ENCODE assay signal across 10 cellular contexts in genomic region chr1:55718758-55719671, GRCh38.
A peak's percentile ranks its signal among the peaks of the same experiment; 100 is the strongest.
DNase-seq lines count a peak whose midpoint lies in the region; ATAC-seq, FAIRE-seq and TF ChIP-seq lines count a peak whose summit lies in the region.
"Had no signal": no experiment of that assay in that cellular context is flagged by ENCODE, and none has a peak within 500 bp of the region (broad histone marks: within the 10 kb centered on the region; RNA-seq: fewer than 3 reads in every experiment).

No MANE protein-coding gene starts in this region.

- H3K9me3 Mint-ChIP-seq in activated naive CD8-positive, alpha-beta T cell treated with anti-CD3 and anti-CD28 coated beads, Interleukin-2, amount 50 U/mL, for 24 hours, result no peaks in the 10 kb centered on the region

- H3K27ac Mint-ChIP-seq in activated naive CD8-positive, alpha-beta T cell treated with anti-CD3 and anti-CD28 coated beads, Interleukin-2, amount 50 U/mL, for 24 hours, result no peak overlapping the region

- no peaks in the 10 kb centered on the region for H3K27me3 ChIP-seq in mucosa of rectum (ENCODE audit: control insufficient read depth in 2 of 2, insufficient read depth in 2 of 2, low read length in 2 of 2)
- H3K27me3 ChIP-seq: BLaER1 had no signal

- no peaks in the 10 kb centered on the region for H3K36me3 ChIP-seq in mucosa of rectum (ENCODE audit: control insufficient read depth in 2 of 2, insufficient read depth in 2 of 2, low read length in 2 of 2)
- H3K36me3 ChIP-seq: BLaER1 had no signal

- peak; percentile 15 to 68 for DNase-seq in A549 (ENCODE audit: low read depth in 1 of 2, low spot score in 1 of 2)
- DNase-seq in NCI-H2107 (lab: John Stamatoyannopoulos, UW), result peak; percentile 8
- peak; percentile 73 for DNase-seq in epithelial cell of esophagus (ENCODE audit: low read depth)
- DNase-seq in SHP77 treated with DMSO at 0.1 percent for 48 hours (lab: John Stamatoyannopoulos, UW), result no peak
- no peak for DNase-seq in activated naive CD8-positive, alpha-beta T cell treated with anti-CD3 and anti-CD28 coated beads, Interleukin-2, amount 50 U/mL, for 24 hours
- DNase-seq: effector CD8-positive, alpha-beta T cell had no signal

- H3K4me3 Mint-ChIP-seq in activated naive CD8-positive, alpha-beta T cell treated with anti-CD3 and anti-CD28 coated beads, Interleukin-2, amount 50 U/mL, for 24 hours, result no peak overlapping the region

- POLR2A ChIA-PET in A549 (lab: Yijun Ruan, JAX), result interaction anchor here (0.6 to 0.9 kb wide), 2 partner anchors 212 to 290 kb away, joined by 3 to 4 read pairs; no protein-coding TSS in a partner anchor

- TF ChIP-seq EP300 in A549 (IDR thresholded peaks at IDR 0.05), result peak; percentile 80 to 95; a peak in 4 of 5 replicates

- ATAC-seq in A549 (peak; percentile 95 to 96), GM18861 (IDR thresholded peaks at IDR 0.05; ENCODE audit: unreplicated experiment) (no peak), GM21619 (IDR thresholded peaks at IDR 0.05; ENCODE audit: unreplicated experiment) (no peak)
- no peak for ATAC-seq in activated naive CD8-positive, alpha-beta T cell treated with anti-CD3 and anti-CD28 coated beads, Interleukin-2, amount 50 U/mL, for 24 hours

- no peak overlapping the region for H3K9ac ChIP-seq in mucosa of rectum (ENCODE audit: low read depth in 1 of 2, low read length in 2 of 2)
- H3K9ac ChIP-seq: BLaER1 had no signal

- H3K27ac ChIP-seq in A549, result peak overlapping the region; percentile 82 to 88
- peak overlapping the region; percentile 50 to 64 for H3K27ac ChIP-seq in mucosa of rectum (ENCODE audit: low read depth in 2 of 2, low read length in 2 of 2)
- H3K27ac ChIP-seq: BLaER1 had no signal

- no peaks in the 10 kb centered on the region for H3K4me1 Mint-ChIP-seq in activated naive CD8-positive, alpha-beta T cell treated with anti-CD3 and anti-CD28 coated beads, Interleukin-2, amount 50 U/mL, for 24 hours

- CTCF ChIA-PET in A549 (lab: Yijun Ruan, JAX), result interaction anchor here (0.8 to 1.0 kb wide), 3 partner anchors 15 to 1102 kb away, joined by 3 read pairs; no protein-coding TSS in a partner anchor

- no peak for TF ChIP-seq POLR2A in A549 (IDR thresholded peaks at IDR 0.05; ENCODE audit: low read length)

- H3K9me3 ChIP-seq in A549, result no peaks in the 10 kb centered on the region
- H3K9me3 ChIP-seq in mucosa of rectum (ENCODE audit: control insufficient read depth in 2 of 2, low read length in 2 of 2), result no peaks in the 10 kb centered on the region
- H3K9me3 ChIP-seq: BLaER1 had no signal

- peak overlapping the region; percentile 51 for H3K4me2 ChIP-seq in A549
- H3K4me2 ChIP-seq: BLaER1 had no signal

- WGBS in A549 (ENCODE audit: missing lambda C conversion rate), result 37% methylated on average over 7 of the region's 7 CpGs

- H3K36me3 Mint-ChIP-seq in activated naive CD8-positive, alpha-beta T cell treated with anti-CD3 and anti-CD28 coated beads, Interleukin-2, amount 50 U/mL, for 24 hours (ENCODE audit: low read depth), result no peaks in the 10 kb centered on the region

- TF ChIP-seq RAD21 in A549 (conservative IDR thresholded peaks at IDR 0.05 in 1 of 2, IDR thresholded peaks at IDR 0.05 in 1 of 2), result peak in 1 of 2 experiments; percentile 60; a peak in 3 of 5 replicates

- no peak for FAIRE-seq in A549 (lab: Jason Lieb, UNC)

- H3K4me3 ChIP-seq in A549 (no peak overlapping the region), epithelial cell of esophagus (ENCODE audit: low read length) (no peak overlapping the region), mucosa of rectum (ENCODE audit: low read length in 2 of 2) (no peak overlapping the region)
- H3K4me3 ChIP-seq: BLaER1 had no signal

- no peak for TF ChIP-seq CTCF in A549 (IDR thresholded peaks at IDR 0.05)
- no peak for TF ChIP-seq CTCF in epithelial cell of esophagus (IDR thresholded peaks at IDR 0.05; ENCODE audit: insufficient read depth, low read depth, low read length, missing control alignments)

- H3K4me1 ChIP-seq in A549, result peaks cover 33% of the 10 kb centered on the region
- peaks cover 0 to 4% of the 10 kb centered on the region in 2 donors for H3K4me1 ChIP-seq in mucosa of rectum (ENCODE audit: control insufficient read depth in 2 of 2, insufficient read depth in 2 of 2, low read length in 2 of 2)

- no peaks in the 10 kb centered on the region for H3K27me3 Mint-ChIP-seq in activated naive CD8-positive, alpha-beta T cell treated with anti-CD3 and anti-CD28 coated beads, Interleukin-2, amount 50 U/mL, for 24 hours

TF ChIP-seq in A549, 52 proteins besides CTCF, POLR2A, EP300 and RAD21:
- TF ChIP-seq ATOH8 (CRISPR knock-in tag; IDR thresholded peaks at IDR 0.05; ENCODE audit: low read depth), result peak; percentile 29; the same call in 1 of the 2 replicates
- peak; percentile 45; the same call in 1 of the 2 replicates for TF ChIP-seq FOSL2 (IDR thresholded peaks at IDR 0.05)
- peak; percentile 63 for TF ChIP-seq FOSL2 (CRISPR knock-in tag; IDR thresholded peaks at IDR 0.05)
- peak; percentile 58 to 68; a peak in 3 of 4 replicates for TF ChIP-seq CEBPB (IDR thresholded peaks at IDR 0.05)
- 0 out of 2 replicates have a peak, but pooled peaks have one; percentile 40 for TF ChIP-seq ESRRA (IDR thresholded peaks at IDR 0.05; ENCODE audit: borderline replicate concordance, low read length)
- peak; percentile 83 for TF ChIP-seq JUNB (IDR thresholded peaks at IDR 0.05)
- TF ChIP-seq ELK1 (IDR thresholded peaks at IDR 0.05; ENCODE audit: low read depth, low read length), result no peak
- peak; percentile 35; the same call in 1 of the 3 replicates for TF ChIP-seq SMC3 (IDR thresholded peaks at IDR 0.05)
- TF ChIP-seq, protein P1, sequence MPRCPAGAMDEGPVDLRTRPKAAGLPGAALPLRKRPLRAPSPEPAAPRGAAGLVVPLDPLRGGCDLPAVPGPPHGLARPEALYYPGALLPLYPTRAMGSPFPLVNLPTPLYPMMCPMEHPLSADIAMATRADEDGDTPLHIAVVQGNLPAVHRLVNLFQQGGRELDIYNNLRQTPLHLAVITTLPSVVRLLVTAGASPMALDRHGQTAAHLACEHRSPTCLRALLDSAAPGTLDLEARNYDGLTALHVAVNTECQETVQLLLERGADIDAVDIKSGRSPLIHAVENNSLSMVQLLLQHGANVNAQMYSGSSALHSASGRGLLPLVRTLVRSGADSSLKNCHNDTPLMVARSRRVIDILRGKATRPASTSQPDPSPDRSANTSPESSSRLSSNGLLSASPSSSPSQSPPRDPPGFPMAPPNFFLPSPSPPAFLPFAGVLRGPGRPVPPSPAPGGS (IDR thresholded peaks at IDR 0.05), result peak; percentile 58; the same call in 1 of the 3 replicates
- peak; percentile 38 to 86; a peak in 3 of 5 replicates for TF ChIP-seq JUN (IDR thresholded peaks at IDR 0.05)
- TF ChIP-seq HOXB5 (CRISPR knock-in tag; IDR thresholded peaks at IDR 0.05), result peak; percentile 45; the same call in 1 of the 2 replicates
- TF ChIP-seq, protein P2, sequence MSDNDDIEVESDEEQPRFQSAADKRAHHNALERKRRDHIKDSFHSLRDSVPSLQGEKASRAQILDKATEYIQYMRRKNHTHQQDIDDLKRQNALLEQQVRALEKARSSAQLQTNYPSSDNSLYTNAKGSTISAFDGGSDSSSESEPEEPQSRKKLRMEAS (IDR thresholded peaks at IDR 0.05), result peak; percentile 60; the same call in 1 of the 2 replicates
- no peak for TF ChIP-seq ZFP36 (IDR thresholded peaks at IDR 0.05; ENCODE audit: borderline replicate concordance, partially characterized antibody)
- TF ChIP-seq FOSB (CRISPR knock-in tag; IDR thresholded peaks at IDR 0.05), result no peak
- peak; percentile 75 for TF ChIP-seq GATA3 (IDR thresholded peaks at IDR 0.05; ENCODE audit: borderline replicate concordance)

Comparison
In these comparisons a context has a peak if more than half of its experiments do, and no peak if none do; other contexts are left out.
1. ATAC-seq: peak in A549 (2 of 2); none in GM18861 (single experiment), GM21619 (single experiment) and activated naive CD8-positive, alpha-beta T cell treated with anti-CD3 and anti-CD28 coated beads, Interleukin-2, amount 50 U/mL, for 24 hours (single experiment).
2. DNase-seq: peak in A549 (2 of 2), NCI-H2107 (single experiment) and epithelial cell of esophagus (single experiment); none in SHP77 treated with DMSO at 0.1 percent for 48 hours (single experiment) and activated naive CD8-positive, alpha-beta T cell treated with anti-CD3 and anti-CD28 coated beads, Interleukin-2, amount 50 U/mL, for 24 hours (single experiment).